Comparison of ENCODE assay signal across 15 cellular contexts in the genomic region with DNA sequence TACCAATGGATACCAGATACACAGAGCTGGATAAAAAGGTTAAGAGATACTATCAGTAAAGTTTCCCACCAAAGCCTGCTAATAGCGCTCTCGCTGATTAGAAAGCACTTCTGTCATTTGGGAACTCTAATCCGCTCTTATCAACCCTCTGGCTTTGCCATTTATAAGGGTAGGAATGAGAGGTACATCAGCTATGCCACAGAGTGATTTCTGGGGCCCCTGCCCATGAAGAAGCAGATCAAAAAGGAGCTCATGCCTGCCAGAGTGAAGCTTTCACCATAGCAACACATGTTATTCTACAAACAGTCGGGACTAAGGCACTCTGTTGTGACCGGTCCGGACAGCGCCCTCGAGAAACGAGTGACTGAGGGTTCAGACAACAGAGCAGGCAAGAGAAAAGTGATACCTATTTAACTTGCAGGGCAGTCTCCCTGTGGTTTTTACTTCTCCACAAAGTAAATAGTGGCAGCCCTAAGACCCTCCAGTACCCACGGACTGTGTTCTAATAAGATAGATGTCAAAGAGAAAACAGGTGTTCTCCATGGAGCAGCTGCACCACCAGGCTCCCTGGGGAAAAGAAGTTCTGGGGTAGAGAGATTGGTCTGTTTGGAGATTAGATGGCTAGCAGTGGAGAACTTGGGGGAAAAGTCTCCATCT. TPM values are rescaled to one million over a fixed set of nuclear protein-coding genes. Genes with fewer than 3 reads are reported as not detected.
DNase-seq lines count a peak whose midpoint lies in the region; ATAC-seq and TF ChIP-seq lines count a peak whose summit lies in the region.
"Had no signal": no experiment of that assay in that cellular context is flagged by ENCODE, and none has a peak within 500 bp of the region (broad histone marks: within the 10 kb centered on the region; RNA-seq: fewer than 3 reads in every experiment).

No MANE protein-coding gene starts in this region.

- no peaks in the 10 kb centered on the region for H3K9me3 Mint-ChIP-seq in progenitor cell of endocrine pancreas (ENCODE audit: low read depth)
- H3K9me3 Mint-ChIP-seq: activated naive CD4-positive, alpha-beta T cell treated with anti-CD3 and anti-CD28 coated beads, Interleukin-2, amount 10 ng/mL, durations not matched to agents 7 days and 5 days; CD8-positive, alpha-beta memory T cell had no signal

- no peaks in the 10 kb centered on the region for H3K36me3 ChIP-seq in testis (ENCODE audit: low read depth, missing control alignments)

- peaks cover 7% of the 10 kb centered on the region for H3K27me3 Mint-ChIP-seq in progenitor cell of endocrine pancreas

- peak overlapping the region; percentile 12 for H3K4me3 ChIP-seq in fibroblast of mammary gland (ENCODE audit: control insufficient read depth, low read depth, low read length)
- H3K4me3 ChIP-seq in testis, result no peak overlapping the region

- no peaks in the 10 kb centered on the region for H3K36me3 Mint-ChIP-seq in progenitor cell of endocrine pancreas (ENCODE audit: insufficient read depth)
- H3K36me3 Mint-ChIP-seq: activated naive CD4-positive, alpha-beta T cell treated with anti-CD3 and anti-CD28 coated beads, Interleukin-2, amount 10 ng/mL, durations not matched to agents 7 days and 5 days had no signal

- no peak for TF ChIP-seq POLR2A in testis (IDR thresholded peaks at IDR 0.05)

- H3K27ac ChIP-seq in testis, result peak overlapping the region in 1 of 2 donors; percentile 56

- intact Hi-C loops in testis (cut with DNase I; ENCODE audit: low total_unique reads), result loop anchor here (10.0 kb wide), 2 partner anchors 56 to 146 kb away; partner anchors contain the start of gene EFHC1

- H3K9me3 ChIP-seq in testis, result no peaks in the 10 kb centered on the region

- H3K4me1 ChIP-seq in testis, result peaks cover 63% of the 10 kb centered on the region

- TF ChIP-seq CTCF in fibroblast of mammary gland (conservative IDR thresholded peaks at IDR 0.05; ENCODE audit: control insufficient read depth, insufficient read depth, low read depth, low read length) (no peak), progenitor cell of endocrine pancreas (IDR thresholded peaks at IDR 0.05; ENCODE audit: unreplicated experiment) (no peak), testis (IDR thresholded peaks at IDR 0.05) (no peak)

- H3K27ac Mint-ChIP-seq in progenitor cell of endocrine pancreas, result peak overlapping the region; percentile 71
- H3K27ac Mint-ChIP-seq: activated CD4-positive, alpha-beta T cell treated with anti-CD3 and anti-CD28 coated beads for 36 hours; activated naive CD4-positive, alpha-beta T cell treated with anti-CD3 and anti-CD28 coated beads, Interleukin-2, amount 10 ng/mL, durations not matched to agents 7 days and 5 days had no signal

- WGBS in testis, 2 donors, result 67 to 88% methylated on average over 10 of the region's 10 CpGs

- peaks cover 52% of the 10 kb centered on the region for H3K4me1 Mint-ChIP-seq in progenitor cell of endocrine pancreas (ENCODE audit: low read depth)

- H3K27me3 ChIP-seq in testis, result no peaks in the 10 kb centered on the region

- DNase-seq in DMS79 (lab: John Stamatoyannopoulos, UW), result peak; percentile 25
- peak; percentile 61 for DNase-seq in NCI-H82 treated with DMSO at 0.1 percent for 48 hours (lab: John Stamatoyannopoulos, UW; ENCODE audit: unreplicated experiment)
- no peak for DNase-seq in fibroblast of mammary gland (ENCODE audit: low read depth)
- no peak for DNase-seq in progenitor cell of endocrine pancreas (ENCODE audit: low spot score, unreplicated experiment)
- no peak for DNase-seq in NCI-H2029 (lab: John Stamatoyannopoulos, UW)
- DNase-seq in KG1 (lab: John Stamatoyannopoulos, UW), result no peak
- no peak for DNase-seq in testis
- DNase-seq: activated CD4-positive, alpha-beta T cell treated with anti-CD3 and anti-CD28 coated beads for 36 hours; activated naive CD4-positive, alpha-beta T cell treated with anti-CD3 and anti-CD28 coated beads, Interleukin-2, amount 10 ng/mL, durations not matched to agents 7 days and 5 days; CD8-positive, alpha-beta memory T cell; effector CD4-positive, alpha-beta T cell; NCI-H187 treated with DMSO at 0.1 percent for 48 hours; nucleus accumbens; SHP77 treated with DMSO at 0.1 percent for 48 hours had no signal

- no peak for ATAC-seq in GM19035 (IDR thresholded peaks at IDR 0.05; ENCODE audit: unreplicated experiment)
- ATAC-seq: activated CD4-positive, alpha-beta T cell treated with anti-CD3 and anti-CD28 coated beads for 36 hours had no signal

- H3K4me3 Mint-ChIP-seq in progenitor cell of endocrine pancreas (ENCODE audit: low read depth), result no peak overlapping the region
- H3K4me3 Mint-ChIP-seq: activated CD4-positive, alpha-beta T cell treated with anti-CD3 and anti-CD28 coated beads for 36 hours; activated naive CD4-positive, alpha-beta T cell treated with anti-CD3 and anti-CD28 coated beads, Interleukin-2, amount 10 ng/mL, durations not matched to agents 7 days and 5 days; CD8-positive, alpha-beta memory T cell had no signal

RNA-seq across cellular contexts. Expression of gene TRAM2, which starts 5.6 kb away (rescaled TPM):
- total RNA-seq in progenitor cell of endocrine pancreas, result 18.6 and 19.9 TPM in 2 replicates
- total RNA-seq in testis, result 10 to 100 TPM; 21.1 to 26.1 TPM
- 34.7 TPM for polyA plus RNA-seq in testis (ENCODE audit: insufficient read depth, low read depth, low replicate concordance)

Comparison
In these comparisons a context has a peak if more than half of its experiments do, and no peak if none do; other contexts are left out.
1. DNase-seq: peak in DMS79 (single experiment) and NCI-H82 treated with DMSO at 0.1 percent for 48 hours (single experiment); none in fibroblast of mammary gland (single experiment), progenitor cell of endocrine pancreas (single experiment), NCI-H2029 (single experiment), KG1 (single experiment) and testis (single experiment).